ENCODE assay signal across 1 cellular context in the genomic region with DNA sequence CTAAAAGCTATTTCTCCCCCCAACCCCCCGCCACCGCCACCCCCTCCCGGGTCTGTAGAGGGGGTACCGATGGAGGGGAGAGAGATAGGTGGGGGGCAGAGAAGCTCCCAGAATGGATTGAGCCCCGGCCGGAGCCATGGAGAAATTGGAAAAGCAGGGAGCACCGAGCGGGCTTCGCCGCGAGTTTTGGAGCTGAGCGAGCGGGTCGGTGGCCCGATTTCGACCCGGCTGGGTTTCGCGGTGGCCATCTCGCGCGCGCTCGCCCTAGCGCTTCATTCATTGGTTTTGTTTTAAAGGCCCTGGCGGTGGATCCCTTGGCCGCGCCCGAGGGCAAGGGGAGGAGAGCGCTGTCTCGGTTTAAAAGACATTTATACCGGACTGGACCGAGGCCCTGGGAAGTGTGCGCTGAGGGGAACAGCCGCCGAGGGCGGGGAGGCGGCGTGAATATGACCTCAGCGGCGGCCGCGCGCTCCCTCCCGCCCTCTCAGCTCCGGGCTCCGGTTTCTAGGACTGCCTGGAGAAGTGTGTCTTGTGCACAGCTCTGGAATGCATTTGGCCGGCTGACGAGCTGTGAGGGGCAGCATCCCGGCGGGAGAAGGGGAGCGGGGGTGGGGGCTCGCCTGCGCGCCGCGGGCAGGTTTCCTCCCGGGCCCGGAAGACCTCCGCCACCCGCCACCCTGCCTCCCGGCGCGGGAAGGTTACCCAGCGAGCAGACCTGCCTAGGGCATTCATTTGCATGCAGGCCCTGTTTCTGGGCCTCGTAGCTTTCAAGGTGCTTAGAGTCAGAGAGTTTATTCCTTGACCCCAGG.
TF ChIP-seq lines count a peak whose summit lies in the region.

No MANE protein-coding gene starts in this region.

TF ChIP-seq in HEK293, 187 proteins besides CTCF, POLR2A, EP300 and RAD21 (continued from another document):
- TF ChIP-seq, protein P1, sequence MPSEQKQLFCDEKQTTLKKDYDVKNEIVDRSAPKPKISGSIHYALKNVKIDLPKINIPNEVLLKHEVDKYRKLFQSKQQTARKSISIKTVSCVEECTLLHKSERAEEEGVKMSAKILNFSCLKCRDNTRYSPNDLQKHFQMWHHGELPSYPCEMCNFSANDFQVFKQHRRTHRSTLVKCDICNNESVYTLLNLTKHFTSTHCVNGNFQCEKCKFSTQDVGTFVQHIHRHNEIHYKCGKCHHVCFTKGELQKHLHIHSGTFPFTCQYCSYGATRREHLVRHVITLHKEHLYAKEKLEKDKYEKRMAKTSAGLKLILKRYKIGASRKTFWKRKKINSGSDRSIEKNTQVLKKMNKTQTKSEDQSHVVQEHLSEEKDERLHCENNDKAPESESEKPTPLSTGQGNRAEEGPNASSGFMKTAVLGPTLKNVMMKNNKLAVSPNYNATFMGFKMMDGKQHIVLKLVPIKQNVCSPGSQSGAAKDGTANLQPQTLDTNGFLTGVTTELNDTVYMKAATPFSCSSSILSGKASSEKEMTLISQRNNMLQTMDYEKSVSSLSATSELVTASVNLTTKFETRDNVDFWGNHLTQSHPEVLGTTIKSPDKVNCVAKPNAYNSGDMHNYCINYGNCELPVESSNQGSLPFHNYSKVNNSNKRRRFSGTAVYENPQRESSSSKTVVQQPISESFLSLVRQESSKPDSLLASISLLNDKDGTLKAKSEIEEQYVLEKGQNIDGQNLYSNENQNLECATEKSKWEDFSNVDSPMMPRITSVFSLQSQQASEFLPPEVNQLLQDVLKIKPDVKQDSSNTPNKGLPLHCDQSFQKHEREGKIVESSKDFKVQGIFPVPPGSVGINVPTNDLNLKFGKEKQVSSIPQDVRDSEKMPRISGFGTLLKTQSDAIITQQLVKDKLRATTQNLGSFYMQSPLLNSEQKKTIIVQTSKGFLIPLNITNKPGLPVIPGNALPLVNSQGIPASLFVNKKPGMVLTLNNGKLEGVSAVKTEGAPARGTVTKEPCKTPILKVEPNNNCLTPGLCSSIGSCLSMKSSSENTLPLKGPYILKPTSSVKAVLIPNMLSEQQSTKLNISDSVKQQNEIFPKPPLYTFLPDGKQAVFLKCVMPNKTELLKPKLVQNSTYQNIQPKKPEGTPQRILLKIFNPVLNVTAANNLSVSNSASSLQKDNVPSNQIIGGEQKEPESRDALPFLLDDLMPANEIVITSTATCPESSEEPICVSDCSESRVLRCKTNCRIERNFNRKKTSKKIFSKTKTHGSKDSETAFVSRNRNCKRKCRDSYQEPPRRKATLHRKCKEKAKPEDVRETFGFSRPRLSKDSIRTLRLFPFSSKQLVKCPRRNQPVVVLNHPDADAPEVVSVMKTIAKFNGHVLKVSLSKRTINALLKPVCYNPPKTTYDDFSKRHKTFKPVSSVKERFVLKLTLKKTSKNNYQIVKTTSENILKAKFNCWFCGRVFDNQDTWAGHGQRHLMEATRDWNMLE (tag by site-specific recombination; conservative IDR thresholded peaks at IDR 0.05; ENCODE audit: low read depth) = no peak
- peak; percentile 95 for TF ChIP-seq ZNF335 (tag by site-specific recombination; conservative IDR thresholded peaks at IDR 0.05)
- no peak for TF ChIP-seq ZNF426 (tag by site-specific recombination; IDR thresholded peaks at IDR 0.05)
- TF ChIP-seq ZFHX2 (tag by site-specific recombination; conservative IDR thresholded peaks at IDR 0.05) = peak; percentile 91
- peak; percentile 80 for TF ChIP-seq IKZF3 (tag by site-specific recombination; IDR thresholded peaks at IDR 0.05)
- TF ChIP-seq ZFP69B (tag by site-specific recombination; IDR thresholded peaks at IDR 0.05) = peak; percentile 19; the same call in 1 of the 2 replicates
- 0 out of 2 replicates have a peak, but pooled peaks have one; percentile 8 for TF ChIP-seq ZNF623 (tag by site-specific recombination; IDR thresholded peaks at IDR 0.05)
- peak; percentile 71; the same call in 1 of the 2 replicates for TF ChIP-seq KLF10 (tag by site-specific recombination; IDR thresholded peaks at IDR 0.05)
- TF ChIP-seq ZNF341 (tag by site-specific recombination; IDR thresholded peaks at IDR 0.05; ENCODE audit: low read depth) = peak; percentile 100
